In genomic region chr6:168221000-168221399, GRCh38 we compare ENCODE assay signal across 31 cellular contexts.
DNase-seq lines count a peak whose midpoint lies in the region; ATAC-seq and TF ChIP-seq lines count a peak whose summit lies in the region.
"Had no signal": no experiment of that assay in that cellular context is flagged by ENCODE, and none has a peak within 500 bp of the region (broad histone marks: within the 10 kb centered on the region; RNA-seq: fewer than 3 reads in every experiment).

No MANE protein-coding gene starts in this region.

- H3K4me1 Mint-ChIP-seq in activated naive CD4-positive, alpha-beta T cell treated with anti-CD3 and anti-CD28 coated beads, Interleukin-2, amount 10 ng/mL, durations not matched to agents 7 days and 5 days: peaks cover 6% of the 10 kb centered on the region
- H3K4me1 Mint-ChIP-seq: activated B cell treated with CpG ODN at 0.5 μM for 24 hours had no signal

- in situ Hi-C loops in KBM-7 (cut with MboI; ENCODE audit: low pct_unique_long_range_greater_than_20kb, low sequenced_read_pairs): no loop called here

- H3K4me1 ChIP-seq in OCI-LY7 (ENCODE audit: insufficient read depth, low read length, poor library complexity, severe bottlenecking): no peaks in the 10 kb centered on the region
- H3K4me1 ChIP-seq: BE2C, parathyroid adenoma, SJSA1, testis, uterus had no signal

- DNase-seq in DMS79 treated with DMSO at 0.1 percent for 48 hours (lab: John Stamatoyannopoulos, UW): peak; percentile 76
- DNase-seq in KBM-7: peak; percentile 11
- DNase-seq in OCI-LY7 (ENCODE audit: low spot score): peak; percentile 3
- DNase-seq in kidney tubule cell (ENCODE audit: low spot score): peak; percentile 79
- no peak for DNase-seq in activated naive CD4-positive, alpha-beta T cell treated with anti-CD3 and anti-CD28 coated beads, Interleukin-2, amount 10 ng/mL, durations not matched to agents 7 days and 5 days
- DNase-seq in stimulated activated CD4-positive, alpha-beta T cell treated with anti-CD3 and anti-CD28 coated beads, Interleukin-4, amount 100 ng/mL, for 1 hour: no peak
- DNase-seq: activated B cell treated with CpG ODN at 0.5 μM for 24 hours; activated CD4-positive, alpha-beta T cell treated with anti-CD3 and anti-CD28 coated beads, Interleukin-2, amount 50 U/mL, for 4 hours; activated naive CD4-positive, alpha-beta T cell; activated T-cell treated with anti-CD3 and anti-CD28 coated beads, Interleukin-2, amount 50 U/mL, for 72 hours; BE2C; caudate nucleus; CD8-positive, alpha-beta T cell; effector memory CD8-positive, alpha-beta T cell; erythroblast; glutamatergic neuron; HCEC 1CT; IMR-90; NCI-H1417; NCI-H2029; NCI-H226; NCI-H82; small intestine; stimulated activated naive CD4-positive, alpha-beta T cell treated with Interleukin-2 at 50 U/mL for 16 hours; testis; uterus had no signal

- no peak overlapping the region for H3K4me3 ChIP-seq in OCI-LY7 (ENCODE audit: low read depth, low read length, poor library complexity, severe bottlenecking)
- H3K4me3 ChIP-seq: SJSA1, testis, uterus had no signal

- CTCF ChIA-PET in OCI-LY7 (lab: Charles Lee; ENCODE audit: unreplicated experiment): no interaction called here
- CTCF ChIA-PET in activated naive CD4-positive, alpha-beta T cell treated with anti-CD3 and anti-CD28 coated beads, Interleukin-2, amount 10 ng/mL, durations not matched to agents 7 days and 5 days (lab: Charles Lee): no interaction called here

- intact Hi-C loops in OCI-LY7 (cut with micrococcal nuclease; ENCODE audit: unreplicated experiment): no loop called here

- H3K27ac Mint-ChIP-seq in activated naive CD4-positive, alpha-beta T cell treated with anti-CD3 and anti-CD28 coated beads, Interleukin-2, amount 10 ng/mL, durations not matched to agents 7 days and 5 days: no peak overlapping the region
- H3K27ac Mint-ChIP-seq: activated B cell treated with CpG ODN at 0.5 μM for 24 hours; activated T-cell treated with anti-CD3 and anti-CD28 coated beads, Interleukin-2, amount 50 U/mL, for 72 hours; CD8-positive, alpha-beta T cell; effector memory CD8-positive, alpha-beta T cell; mesothelial cell of epicardium had no signal

- H3K9me3 ChIP-seq in OCI-LY7 (ENCODE audit: low read length): no peaks in the 10 kb centered on the region
- H3K9me3 ChIP-seq: BE2C, SJSA1, testis, uterus had no signal

- H3K36me3 ChIP-seq in OCI-LY7 (ENCODE audit: insufficient read depth, low read length): no peaks in the 10 kb centered on the region
- H3K36me3 ChIP-seq: BE2C, SJSA1, uterus had no signal

- H4K20me1 ChIP-seq in OCI-LY7 (ENCODE audit: insufficient read depth, low read length): no peaks in the 10 kb centered on the region

- no peak overlapping the region for H3K27ac ChIP-seq in OCI-LY7 (ENCODE audit: low read depth, low read length, poor library complexity, severe bottlenecking)
- H3K27ac ChIP-seq: parathyroid adenoma, RWPE1, SJSA1, testis, uterus had no signal

- TF ChIP-seq CTCF in OCI-LY7 (conservative IDR thresholded peaks at IDR 0.05; ENCODE audit: low read length): no peak

- no peak for ATAC-seq in GM18909 (IDR thresholded peaks at IDR 0.05; ENCODE audit: poor library complexity, unreplicated experiment)
- ATAC-seq: activated T-cell treated with anti-CD3 and anti-CD28 coated beads, Interleukin-2, amount 50 U/mL, for 72 hours; CD8-positive, alpha-beta T cell; effector memory CD8-positive, alpha-beta T cell had no signal

- no peaks in the 10 kb centered on the region for H3K9me3 Mint-ChIP-seq in activated naive CD4-positive, alpha-beta T cell treated with anti-CD3 and anti-CD28 coated beads, Interleukin-2, amount 10 ng/mL, durations not matched to agents 7 days and 5 days
- H3K9me3 Mint-ChIP-seq: activated T-cell treated with anti-CD3 and anti-CD28 coated beads, Interleukin-2, amount 50 U/mL, for 72 hours; CD8-positive, alpha-beta T cell; effector memory CD8-positive, alpha-beta T cell; mesothelial cell of epicardium had no signal

- POLR2A ChIA-PET in OCI-LY7 (lab: Charles Lee): no interaction called here

- H3K27me3 Mint-ChIP-seq in activated naive CD4-positive, alpha-beta T cell treated with anti-CD3 and anti-CD28 coated beads, Interleukin-2, amount 10 ng/mL, durations not matched to agents 7 days and 5 days: peaks cover 4% of the 10 kb centered on the region
- H3K27me3 Mint-ChIP-seq: activated B cell treated with CpG ODN at 0.5 μM for 24 hours had no signal

- H3K9me2 ChIP-seq in OCI-LY7 (ENCODE audit: insufficient read depth, low read length): no peaks in the 10 kb centered on the region

- no peak overlapping the region for H2AFZ ChIP-seq in OCI-LY7 (ENCODE audit: low read length)
- H2AFZ ChIP-seq: parathyroid adenoma had no signal

- H3K4me2 ChIP-seq in OCI-LY7 (ENCODE audit: low read length): no peak overlapping the region

- no peak overlapping the region for H3K4me3 Mint-ChIP-seq in activated naive CD4-positive, alpha-beta T cell treated with anti-CD3 and anti-CD28 coated beads, Interleukin-2, amount 10 ng/mL, durations not matched to agents 7 days and 5 days
- H3K4me3 Mint-ChIP-seq: activated B cell treated with CpG ODN at 0.5 μM for 24 hours; activated T-cell treated with anti-CD3 and anti-CD28 coated beads, Interleukin-2, amount 50 U/mL, for 72 hours; CD8-positive, alpha-beta T cell; effector memory CD8-positive, alpha-beta T cell; mesothelial cell of epicardium had no signal

- BruUV-seq in OCI-LY7 (replicated peaks; lab: Mats Ljungman, UMichigan): no TSS peak

- H3K36me3 Mint-ChIP-seq in activated naive CD4-positive, alpha-beta T cell treated with anti-CD3 and anti-CD28 coated beads, Interleukin-2, amount 10 ng/mL, durations not matched to agents 7 days and 5 days: no peaks in the 10 kb centered on the region
- H3K36me3 Mint-ChIP-seq: CD8-positive, alpha-beta T cell; mesothelial cell of epicardium had no signal

- H3K79me2 ChIP-seq in OCI-LY7 (ENCODE audit: insufficient read depth, low read depth, low read length): no peaks in the 10 kb centered on the region
- H3K79me2 ChIP-seq: parathyroid adenoma had no signal

Comparison
In these comparisons a context has a peak if more than half of its experiments do, and no peak if none do; other contexts are left out.
1. DNase-seq: peak in DMS79 treated with DMSO at 0.1 percent for 48 hours (single experiment), KBM-7 (single experiment), OCI-LY7 (single experiment) and kidney tubule cell (single experiment); none in activated naive CD4-positive, alpha-beta T cell treated with anti-CD3 and anti-CD28 coated beads, Interleukin-2, amount 10 ng/mL, durations not matched to agents 7 days and 5 days (single experiment) and stimulated activated CD4-positive, alpha-beta T cell treated with anti-CD3 and anti-CD28 coated beads, Interleukin-4, amount 100 ng/mL, for 1 hour (single experiment).